31 cellular contexts compared by ENCODE assay signal in the genomic region with DNA sequence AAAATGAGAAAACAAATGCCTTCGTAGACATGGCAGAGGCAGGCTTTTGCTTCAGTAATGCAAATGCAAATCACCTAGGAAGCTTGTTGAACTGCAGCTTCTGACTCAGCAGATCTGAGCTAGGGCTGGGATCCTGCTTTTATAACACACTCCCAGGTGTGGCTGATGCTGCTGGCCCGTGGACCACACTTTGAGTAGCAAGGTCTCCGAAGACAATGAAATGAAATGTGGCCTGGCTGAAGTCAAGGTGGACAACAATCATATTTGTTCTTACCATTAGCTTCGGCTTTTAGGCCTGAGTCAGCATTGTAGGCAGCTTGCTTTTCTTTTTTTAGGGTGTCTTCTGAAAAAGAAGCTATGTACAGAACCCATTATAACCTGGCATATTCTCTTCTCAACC. TPM values are rescaled to one million over a fixed set of nuclear protein-coding genes. Genes with fewer than 3 reads are reported as not detected.
DNase-seq lines count a peak whose midpoint lies in the region; ATAC-seq, FAIRE-seq and TF ChIP-seq lines count a peak whose summit lies in the region.
"Had no signal": no experiment of that assay in that cellular context is flagged by ENCODE, and none has a peak within 500 bp of the region (broad histone marks: within the 10 kb centered on the region; RNA-seq: fewer than 3 reads in every experiment).

No MANE protein-coding gene starts in this region.

- no peaks in the 10 kb centered on the region for H3K9me3 Mint-ChIP-seq in activated naive CD4-positive, alpha-beta T cell treated with anti-CD3 and anti-CD28 coated beads for 36 hours
- H3K9me3 Mint-ChIP-seq: activated naive CD4-positive, alpha-beta T cell treated with anti-CD3 and anti-CD28 coated beads, Interleukin-2, amount 10 ng/mL, durations not matched to agents 7 days and 5 days; CD4-positive, alpha-beta T cell; central memory CD8-positive, alpha-beta T cell; dendritic cell treated with granulocyte-macrophage colony-stimulating factor and Interleukin-4, amounts not matched to agents 40 ng/mL and 50 ng/mL, for 4 days; natural killer cell treated with Interleukin-12 subunit alpha and Interleukin-12 subunit beta and Interleukin-15 and Interleukin-18, amount 100 ng/mL, for 72 hours; T-helper 1 cell treated with Interleukin-12 subunit alpha and Interleukin-12 subunit beta and Interleukin-4 antibody, amounts not matched to agents 30 μg/mL and 1 μg/mL, for 36 hours had no signal

- H3K4me1 ChIP-seq in A549, result peaks cover 12% of the 10 kb centered on the region
- H3K4me1 ChIP-seq in HUES64 (ENCODE audit: insufficient read depth, low read length), result peaks cover 25% of the 10 kb centered on the region
- peaks cover 16% of the 10 kb centered on the region for H3K4me1 ChIP-seq in RWPE2 (ENCODE audit: insufficient read depth, poor library complexity, severe bottlenecking)
- H3K4me1 ChIP-seq: adrenal gland, esophagus muscularis mucosa, heart left ventricle, testis had no signal

- H3K27me3 ChIP-seq in HUES64 (ENCODE audit: insufficient read depth, low read length) (no peaks in the 10 kb centered on the region), RWPE2 (ENCODE audit: insufficient read depth, poor library complexity, severe bottlenecking) (no peaks in the 10 kb centered on the region)
- H3K27me3 ChIP-seq: adrenal gland, esophagus muscularis mucosa, foreskin keratinocyte, heart left ventricle, testis had no signal

- POLR2A ChIA-PET in A549 (lab: Yijun Ruan, JAX), result interaction anchor here (1.0 kb wide), 1 partner anchor 62 kb away, joined by 4 read pairs; the partner anchor contains the start of gene SFR1

- H3K4me1 Mint-ChIP-seq in activated naive CD4-positive, alpha-beta T cell treated with anti-CD3 and anti-CD28 coated beads for 36 hours (ENCODE audit: low read depth), result no peaks in the 10 kb centered on the region
- H3K4me1 Mint-ChIP-seq: activated naive CD4-positive, alpha-beta T cell treated with anti-CD3 and anti-CD28 coated beads, Interleukin-2, amount 10 ng/mL, durations not matched to agents 7 days and 5 days; central memory CD8-positive, alpha-beta T cell had no signal

- H3K36me3 Mint-ChIP-seq in activated naive CD4-positive, alpha-beta T cell treated with anti-CD3 and anti-CD28 coated beads for 36 hours (ENCODE audit: low read depth), result no peaks in the 10 kb centered on the region
- H3K36me3 Mint-ChIP-seq: activated naive CD4-positive, alpha-beta T cell treated with anti-CD3 and anti-CD28 coated beads, Interleukin-2, amount 10 ng/mL, durations not matched to agents 7 days and 5 days; natural killer cell treated with Interleukin-12 subunit alpha and Interleukin-12 subunit beta and Interleukin-15 and Interleukin-18, amount 100 ng/mL, for 72 hours had no signal

- WGBS in A549 (ENCODE audit: missing lambda C conversion rate), result 72% methylated on average over 4 of the region's 4 CpGs
- WGBS in HUES64, result 45% methylated on average over 4 of the region's 4 CpGs

- TF ChIP-seq POLR2A in A549 (IDR thresholded peaks at IDR 0.05; ENCODE audit: low read length), result no peak

- H3K4me2 ChIP-seq in A549, result no peak overlapping the region

- H3K27me3 Mint-ChIP-seq in activated naive CD4-positive, alpha-beta T cell treated with anti-CD3 and anti-CD28 coated beads for 36 hours (ENCODE audit: low read depth), result peaks cover 2% of the 10 kb centered on the region
- H3K27me3 Mint-ChIP-seq: CD4-positive, alpha-beta T cell; dendritic cell treated with granulocyte-macrophage colony-stimulating factor and Interleukin-4, amounts not matched to agents 40 ng/mL and 50 ng/mL, for 4 days had no signal

- TF ChIP-seq RAD21 in A549 (conservative IDR thresholded peaks at IDR 0.05 in 1 of 2, IDR thresholded peaks at IDR 0.05 in 1 of 2), result no peak

- H3K27ac ChIP-seq in A549 (peak overlapping the region in 1 of 2 experiments; percentile 71; a peak in 3 of 6 replicates), HUES64 (ENCODE audit: low read depth, low read length) (peak overlapping the region; percentile 50), RWPE2 (ENCODE audit: poor library complexity, severe bottlenecking) (no peak overlapping the region)
- H3K27ac ChIP-seq: adrenal gland, esophagus muscularis mucosa, foreskin keratinocyte, GM23248, heart left ventricle, HL-60, testis had no signal

- H3K9me3 ChIP-seq in A549 (no peaks in the 10 kb centered on the region), HUES64 (ENCODE audit: insufficient read depth, low read depth, low read length) (no peaks in the 10 kb centered on the region), RWPE2 (ENCODE audit: severe bottlenecking) (no peaks in the 10 kb centered on the region)
- H3K9me3 ChIP-seq: adrenal gland, esophagus muscularis mucosa, heart left ventricle, mucosa of descending colon, testis had no signal

- H3K4me3 Mint-ChIP-seq in activated naive CD4-positive, alpha-beta T cell treated with anti-CD3 and anti-CD28 coated beads for 36 hours, result no peak overlapping the region
- H3K4me3 Mint-ChIP-seq: activated naive CD4-positive, alpha-beta T cell treated with anti-CD3 and anti-CD28 coated beads, Interleukin-2, amount 10 ng/mL, durations not matched to agents 7 days and 5 days; CD4-positive, alpha-beta T cell; central memory CD8-positive, alpha-beta T cell; dendritic cell treated with granulocyte-macrophage colony-stimulating factor and Interleukin-4, amounts not matched to agents 40 ng/mL and 50 ng/mL, for 4 days; natural killer cell treated with Interleukin-12 subunit alpha and Interleukin-12 subunit beta and Interleukin-15 and Interleukin-18, amount 100 ng/mL, for 72 hours; T-helper 1 cell treated with Interleukin-12 subunit alpha and Interleukin-12 subunit beta and Interleukin-4 antibody, amounts not matched to agents 30 μg/mL and 1 μg/mL, for 36 hours had no signal

- DNase-seq in A549 (ENCODE audit: low read depth in 1 of 2, low spot score in 1 of 2), result no peak
- DNase-seq in RWPE2 (ENCODE audit: low spot score), result peak; percentile 21
- peak; percentile 37 for DNase-seq in iPS-NIHi11 (ENCODE audit: low spot score)
- DNase-seq in activated naive CD4-positive, alpha-beta T cell treated with anti-CD3 and anti-CD28 coated beads for 36 hours, result no peak
- DNase-seq in activated T-cell treated with anti-CD3 and anti-CD28 coated beads, Interleukin-2, amount 50 U/mL, for 48 hours, result no peak
- DNase-seq: activated CD4-positive, alpha-beta T cell treated with anti-CD3 and anti-CD28 coated beads, Interleukin-2, amount 50 U/mL, for 48 hours; activated CD8-positive, alpha-beta memory T cell treated with anti-CD3 and anti-CD28 coated beads, Interleukin-2, amount 50 U/mL, for 4 hours; activated naive CD4-positive, alpha-beta T cell treated with anti-CD3 and anti-CD28 coated beads, Interleukin-2, amount 10 ng/mL, durations not matched to agents 7 days and 5 days; adrenal gland; CD4-positive, alpha-beta T cell; foreskin keratinocyte; GM23248; heart left ventricle; mucosa of descending colon; NCI-H146; NCI-H446; NK-92 treated with Interleukin-12 subunit alpha and Interleukin-12 subunit beta, amount 100 ng/mL, for 24 hours; Right ventricle myocardium superior; stimulated activated naive CD4-positive, alpha-beta T cell treated with Interleukin-2 at 50 U/mL for 16 hours; testis had no signal

- H3K27ac Mint-ChIP-seq in activated naive CD4-positive, alpha-beta T cell treated with anti-CD3 and anti-CD28 coated beads for 36 hours, result no peak overlapping the region
- H3K27ac Mint-ChIP-seq: activated naive CD4-positive, alpha-beta T cell treated with anti-CD3 and anti-CD28 coated beads, Interleukin-2, amount 10 ng/mL, durations not matched to agents 7 days and 5 days; CD4-positive, alpha-beta T cell; dendritic cell treated with granulocyte-macrophage colony-stimulating factor and Interleukin-4, amounts not matched to agents 40 ng/mL and 50 ng/mL, for 4 days; natural killer cell treated with Interleukin-12 subunit alpha and Interleukin-12 subunit beta and Interleukin-15 and Interleukin-18, amount 100 ng/mL, for 72 hours; T-helper 1 cell treated with Interleukin-12 subunit alpha and Interleukin-12 subunit beta and Interleukin-4 antibody, amounts not matched to agents 30 μg/mL and 1 μg/mL, for 36 hours had no signal

- CTCF ChIA-PET in A549 (lab: Yijun Ruan, JAX), result interaction anchor here (0.6 to 12.0 kb wide), 7 partner anchors 9 to 215 kb away, joined by 3 to 114 read pairs (median 5); partner anchors contain the start of gene SFR1
- CTCF ChIA-PET in activated naive CD4-positive, alpha-beta T cell treated with anti-CD3 and anti-CD28 coated beads for 36 hours (lab: Charles Lee), result interaction anchor here (0.6 kb wide), 1 partner anchor 124 kb away, joined by 3 read pairs; no protein-coding TSS in a partner anchor

- TF ChIP-seq CTCF in A549 (IDR thresholded peaks at IDR 0.05), result no peak
- TF ChIP-seq CTCF in RWPE2 (IDR thresholded peaks at IDR 0.05; ENCODE audit: poor library complexity, severe bottlenecking), result no peak

- intact Hi-C loops in activated naive CD4-positive, alpha-beta T cell treated with anti-CD3 and anti-CD28 coated beads for 36 hours (cut with micrococcal nuclease), result no loop called here

- H3K4me3 ChIP-seq in A549 (no peak overlapping the region), HUES64 (ENCODE audit: low read length) (no peak overlapping the region), RWPE2 (ENCODE audit: severe bottlenecking) (no peak overlapping the region)
- H3K4me3 ChIP-seq: adrenal gland, esophagus muscularis mucosa, GM23248, heart left ventricle, mucosa of descending colon, testis had no signal

- no peak for ATAC-seq in A549
- no peak for ATAC-seq in RWPE2 (ENCODE audit: low read depth)
- ATAC-seq in HG03039 (IDR thresholded peaks at IDR 0.05; ENCODE audit: unreplicated experiment), result no peak
- ATAC-seq: foreskin keratinocyte; heart left ventricle; mucosa of descending colon; natural killer cell treated with Interleukin-12 subunit alpha and Interleukin-12 subunit beta and Interleukin-15 and Interleukin-18, amount 100 ng/mL, for 72 hours; SK-N-SH treated with all-trans-retinoic acid at 6 μM for 48 hours had no signal

- TF ChIP-seq EP300 in A549 (IDR thresholded peaks at IDR 0.05), result no peak

- H3K9ac ChIP-seq in HUES64 (ENCODE audit: low read depth, low read length), result 0 out of 2 replicates have a peak overlapping the region, but pooled peaks have one; percentile 1
- H3K9ac ChIP-seq: GM23248 had no signal

- H3K36me3 ChIP-seq in HUES64 (ENCODE audit: insufficient read depth, low read length) (no peaks in the 10 kb centered on the region), RWPE2 (ENCODE audit: low read depth) (peaks cover 96% of the 10 kb centered on the region)
- H3K36me3 ChIP-seq: adrenal gland, esophagus muscularis mucosa, heart left ventricle had no signal

- no peak for FAIRE-seq in A549 (lab: Jason Lieb, UNC)
- FAIRE-seq: TTC549 had no signal

TF ChIP-seq in A549, 52 proteins besides CTCF, POLR2A, EP300 and RAD21 (continues in another document):
- no peak for TF ChIP-seq KDM1A (IDR thresholded peaks at IDR 0.05; ENCODE audit: low read depth)

RNA-seq across cellular contexts. Expression of gene COL17A1, which starts 26.3 kb away (rescaled TPM):
- polyA plus RNA-seq in A549 (2011; rRNA removed) (0.91 and 1.3 TPM in 2 replicates), A549 (2017; fragmentation: RNase III; extraction: RNeasy Plus Mini Kit Qiagen cat#74134 plus additional on column Dnase treatment) (1.5 to 1.7 TPM (median 1.6 TPM) in 3 replicates)
- 0.41 and 0.54 TPM in 2 replicates for polyA plus RNA-seq in A549 (2012; cell fraction: cytosol; rRNA removed)
- polyA plus RNA-seq in A549 (2012; cell fraction: nucleus; rRNA removed), result 1.8 and 1.9 TPM in 2 replicates
- polyA minus RNA-seq in A549 (2011; rRNA and poly(A)+ RNA removed), result 0.39 and 1.2 TPM in 2 replicates
- 1.5 TPM for polyA plus RNA-seq in HUES64 (2013, experiment 1 of 2)
- 1.3 TPM for polyA plus RNA-seq in HUES64 (2013, experiment 2 of 2)
- total RNA-seq in activated naive CD4-positive, alpha-beta T cell treated with anti-CD3 and anti-CD28 coated beads for 36 hours, result not detected
- total RNA-seq: CD4-positive, alpha-beta T cell; GM23248; LHCN-M2; natural killer cell treated with Interleukin-12 subunit alpha and Interleukin-12 subunit beta and Interleukin-15 and Interleukin-18, amount 100 ng/mL, for 72 hours; Right ventricle myocardium superior had no signal

Comparison
In these comparisons a context has a peak if more than half of its experiments do, and no peak if none do; other contexts are left out.
1. DNase-seq: peak in RWPE2 (single experiment) and iPS-NIHi11 (single experiment); none in A549 (0 of 2), activated naive CD4-positive, alpha-beta T cell treated with anti-CD3 and anti-CD28 coated beads for 36 hours (single experiment) and activated T-cell treated with anti-CD3 and anti-CD28 coated beads, Interleukin-2, amount 50 U/mL, for 48 hours (0 of 2).